In the genomic region with DNA sequence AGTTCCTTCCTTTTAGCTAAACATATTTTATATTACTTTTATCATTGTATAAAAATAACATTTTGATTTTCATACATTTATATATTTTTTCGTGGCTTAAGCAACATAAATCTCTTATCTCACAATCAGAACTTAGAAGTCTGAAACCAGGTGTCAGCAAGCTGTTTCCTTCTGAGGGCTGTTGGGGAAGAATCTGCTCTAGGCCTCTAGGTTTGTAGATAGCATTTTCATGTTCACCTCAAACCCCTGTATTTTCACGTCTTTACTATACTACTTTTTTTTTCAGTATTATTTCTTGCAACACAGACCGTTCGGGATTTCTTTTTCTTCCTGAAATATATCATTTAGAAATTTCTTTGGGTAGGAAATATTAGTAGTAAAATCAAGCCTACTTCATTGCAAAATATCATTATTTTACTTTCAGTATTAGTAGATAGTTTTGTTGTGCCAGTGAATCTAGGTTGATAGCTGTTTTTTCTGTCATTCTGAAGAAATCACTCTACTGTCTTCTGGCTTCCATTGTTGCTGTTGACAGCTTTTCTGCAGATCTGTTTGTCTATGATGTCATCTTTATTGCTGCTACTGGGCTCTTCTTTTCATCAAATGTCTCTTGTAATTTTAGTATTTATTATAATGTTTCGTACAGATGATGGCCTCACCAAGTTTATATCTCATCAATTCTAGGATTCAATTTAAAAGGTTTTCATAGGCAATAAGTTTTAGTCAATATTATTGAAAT, we compare ENCODE assay signal across 1 cellular context.
TF ChIP-seq lines count a peak whose summit lies in the region.

No MANE protein-coding gene starts in this region.

TF ChIP-seq in GM12878, 131 proteins besides CTCF, POLR2A, EP300 and RAD21 (continued from another document):
- TF ChIP-seq, protein P1, sequence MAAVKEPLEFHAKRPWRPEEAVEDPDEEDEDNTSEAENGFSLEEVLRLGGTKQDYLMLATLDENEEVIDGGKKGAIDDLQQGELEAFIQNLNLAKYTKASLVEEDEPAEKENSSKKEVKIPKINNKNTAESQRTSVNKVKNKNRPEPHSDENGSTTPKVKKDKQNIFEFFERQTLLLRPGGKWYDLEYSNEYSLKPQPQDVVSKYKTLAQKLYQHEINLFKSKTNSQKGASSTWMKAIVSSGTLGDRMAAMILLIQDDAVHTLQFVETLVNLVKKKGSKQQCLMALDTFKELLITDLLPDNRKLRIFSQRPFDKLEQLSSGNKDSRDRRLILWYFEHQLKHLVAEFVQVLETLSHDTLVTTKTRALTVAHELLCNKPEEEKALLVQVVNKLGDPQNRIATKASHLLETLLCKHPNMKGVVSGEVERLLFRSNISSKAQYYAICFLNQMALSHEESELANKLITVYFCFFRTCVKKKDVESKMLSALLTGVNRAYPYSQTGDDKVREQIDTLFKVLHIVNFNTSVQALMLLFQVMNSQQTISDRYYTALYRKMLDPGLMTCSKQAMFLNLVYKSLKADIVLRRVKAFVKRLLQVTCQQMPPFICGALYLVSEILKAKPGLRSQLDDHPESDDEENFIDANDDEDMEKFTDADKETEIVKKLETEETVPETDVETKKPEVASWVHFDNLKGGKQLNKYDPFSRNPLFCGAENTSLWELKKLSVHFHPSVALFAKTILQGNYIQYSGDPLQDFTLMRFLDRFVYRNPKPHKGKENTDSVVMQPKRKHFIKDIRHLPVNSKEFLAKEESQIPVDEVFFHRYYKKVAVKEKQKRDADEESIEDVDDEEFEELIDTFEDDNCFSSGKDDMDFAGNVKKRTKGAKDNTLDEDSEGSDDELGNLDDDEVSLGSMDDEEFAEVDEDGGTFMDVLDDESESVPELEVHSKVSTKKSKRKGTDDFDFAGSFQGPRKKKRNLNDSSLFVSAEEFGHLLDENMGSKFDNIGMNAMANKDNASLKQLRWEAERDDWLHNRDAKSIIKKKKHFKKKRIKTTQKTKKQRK (IDR thresholded peaks at IDR 0.05; ENCODE audit: low read depth, low read length) = no peak
TF ChIP-seq in GM12878: peak in this region for 1.
